12 cellular contexts compared by ENCODE assay signal in genomic region chrX:104351173-104351769, GRCh38.
DNase-seq lines count a peak whose midpoint lies in the region; ATAC-seq lines count a peak whose summit lies in the region.
"Had no signal": no experiment of that assay in that cellular context is flagged by ENCODE, and none has a peak within 500 bp of the region (broad histone marks: within the 10 kb centered on the region; RNA-seq: fewer than 3 reads in every experiment).

No MANE protein-coding gene starts in this region.

- H3K27me3 ChIP-seq in effector memory CD4-positive, alpha-beta T cell (replicated peaks; ENCODE audit: control insufficient read depth, insufficient read depth, low read length, poor library complexity, severe bottlenecking) = no peaks in the 10 kb centered on the region

- H3K9me3 Mint-ChIP-seq in naive thymus-derived CD8-positive, alpha-beta T cell = no peaks in the 10 kb centered on the region
- H3K9me3 Mint-ChIP-seq: activated naive CD4-positive, alpha-beta T cell treated with anti-CD3 and anti-CD28 coated beads, Interleukin-2, amount 10 ng/mL, durations not matched to agents 7 days and 5 days; stimulated activated naive CD8-positive, alpha-beta T cell treated with anti-CD3 and anti-CD28 coated beads, Interleukin-15, Interleukin-2, amounts not matched to agents 100 ng/mL and 50 ng/mL, for 24 hours had no signal

- H3K4me1 ChIP-seq in effector memory CD4-positive, alpha-beta T cell (ENCODE audit: control insufficient read depth, insufficient read depth, low read length, poor library complexity, severe bottlenecking) = no peaks in the 10 kb centered on the region

- no peaks in the 10 kb centered on the region for H3K36me3 ChIP-seq in effector memory CD4-positive, alpha-beta T cell (ENCODE audit: control insufficient read depth, insufficient read depth, low read length)

- H3K27ac ChIP-seq in effector memory CD4-positive, alpha-beta T cell (ENCODE audit: insufficient read depth, low read length, poor library complexity, severe bottlenecking) = no peak overlapping the region

- no peak overlapping the region for H3K27ac Mint-ChIP-seq in naive thymus-derived CD8-positive, alpha-beta T cell
- H3K27ac Mint-ChIP-seq: activated naive CD4-positive, alpha-beta T cell treated with anti-CD3 and anti-CD28 coated beads, Interleukin-2, amount 10 ng/mL, durations not matched to agents 7 days and 5 days; stimulated activated naive CD8-positive, alpha-beta T cell treated with anti-CD3 and anti-CD28 coated beads, Interleukin-15, Interleukin-2, amounts not matched to agents 100 ng/mL and 50 ng/mL, for 24 hours had no signal

- H3K4me3 ChIP-seq in effector memory CD4-positive, alpha-beta T cell (ENCODE audit: insufficient read depth, low read depth, low read length, poor library complexity, severe bottlenecking) = no peak overlapping the region

- POLR2A ChIA-PET in naive thymus-derived CD8-positive, alpha-beta T cell (lab: Charles Lee) = no interaction called here

- peaks cover 0 to 3% (median 0%) of the 10 kb centered on the region in 4 donors for H3K4me1 Mint-ChIP-seq in naive thymus-derived CD8-positive, alpha-beta T cell
- H3K4me1 Mint-ChIP-seq: activated naive CD4-positive, alpha-beta T cell treated with anti-CD3 and anti-CD28 coated beads, Interleukin-2, amount 10 ng/mL, durations not matched to agents 7 days and 5 days had no signal

- H3K36me3 Mint-ChIP-seq in naive thymus-derived CD8-positive, alpha-beta T cell = no peaks in the 10 kb centered on the region
- H3K36me3 Mint-ChIP-seq: activated naive CD4-positive, alpha-beta T cell treated with anti-CD3 and anti-CD28 coated beads, Interleukin-2, amount 10 ng/mL, durations not matched to agents 7 days and 5 days had no signal

- H3K27me3 Mint-ChIP-seq in naive thymus-derived CD8-positive, alpha-beta T cell = peaks cover 3 to 11% (median 6%) of the 10 kb centered on the region in 5 donors
- H3K27me3 Mint-ChIP-seq: activated naive CD4-positive, alpha-beta T cell treated with anti-CD3 and anti-CD28 coated beads, Interleukin-2, amount 10 ng/mL, durations not matched to agents 7 days and 5 days; stimulated activated naive CD8-positive, alpha-beta T cell treated with anti-CD3 and anti-CD28 coated beads, Interleukin-15, Interleukin-2, amounts not matched to agents 100 ng/mL and 50 ng/mL, for 24 hours had no signal

- ATAC-seq in esophagus mucosa = peak; percentile 95
- ATAC-seq in naive thymus-derived CD8-positive, alpha-beta T cell = no peak

- peak; percentile 57 for DNase-seq in GM04504 (ENCODE audit: low read depth)
- DNase-seq in NOMO-1 treated with dmso at 0.1 percent for 144 hours (lab: John Stamatoyannopoulos, UW; ENCODE audit: unreplicated experiment) = peak; percentile 27
- DNase-seq in renal cortical epithelial cell (ENCODE audit: low read depth) = peak; percentile 96
- no peak for DNase-seq in naive thymus-derived CD8-positive, alpha-beta T cell
- DNase-seq in effector memory CD4-positive, alpha-beta T cell = no peak
- DNase-seq in HUDEP-2 (lab: John Stamatoyannopoulos, UW; ENCODE audit: unreplicated experiment in 76 of 76) = no peak
- DNase-seq: activated naive CD4-positive, alpha-beta T cell treated with anti-CD3 and anti-CD28 coated beads, Interleukin-2, amount 10 ng/mL, durations not matched to agents 7 days and 5 days; erythroblast; midbrain; NCI-H1417 treated with DMSO at 0.1 percent for 48 hours had no signal

- no peak overlapping the region for H3K4me3 Mint-ChIP-seq in naive thymus-derived CD8-positive, alpha-beta T cell
- H3K4me3 Mint-ChIP-seq: activated naive CD4-positive, alpha-beta T cell treated with anti-CD3 and anti-CD28 coated beads, Interleukin-2, amount 10 ng/mL, durations not matched to agents 7 days and 5 days; stimulated activated naive CD8-positive, alpha-beta T cell treated with anti-CD3 and anti-CD28 coated beads, Interleukin-15, Interleukin-2, amounts not matched to agents 100 ng/mL and 50 ng/mL, for 24 hours had no signal

- no peaks in the 10 kb centered on the region for H3K9me3 ChIP-seq in effector memory CD4-positive, alpha-beta T cell (ENCODE audit: control insufficient read depth, low read length)

Comparison
In these comparisons a context has a peak if more than half of its experiments do, and no peak if none do; other contexts are left out.
1. DNase-seq: peak in GM04504 (single experiment), NOMO-1 treated with dmso at 0.1 percent for 144 hours (single experiment) and renal cortical epithelial cell (single experiment); none in naive thymus-derived CD8-positive, alpha-beta T cell (0 of 10), effector memory CD4-positive, alpha-beta T cell (0 of 3) and HUDEP-2 (0 of 76).